ENCODE assay signal across 13 cellular contexts in genomic region chr9:109113892-109114609, GRCh38. TPM values are rescaled to one million over a fixed set of nuclear protein-coding genes. Genes with fewer than 3 reads are reported as not detected.
DNase-seq lines count a peak whose midpoint lies in the region; ATAC-seq, FAIRE-seq and TF ChIP-seq lines count a peak whose summit lies in the region.
"Had no signal": no experiment of that assay in that cellular context is flagged by ENCODE, and none has a peak within 500 bp of the region (broad histone marks: within the 10 kb centered on the region; RNA-seq: fewer than 3 reads in every experiment).

No MANE protein-coding gene starts in this region.

- ATAC-seq in activated naive CD8-positive, alpha-beta T cell treated with anti-CD3 and anti-CD28 coated beads, Interleukin-2, amount 50 U/mL, for 24 hours: no peak
- no peak for ATAC-seq in HG03442 (IDR thresholded peaks at IDR 0.05; ENCODE audit: unreplicated experiment)

- POLR2A ChIA-PET in activated CD4-positive, alpha-beta memory T cell treated with anti-CD3 and anti-CD28 coated beads for 36 hours (lab: Charles Lee): interaction anchor here (1.1 kb wide), 1 partner anchor 12 kb away, joined by 3 read pairs; no protein-coding TSS in a partner anchor
- POLR2A ChIA-PET in activated CD4-positive, alpha-beta memory T cell treated with anti-CD3 and anti-CD28 coated beads, Interleukin-2, amount 10 ng/mL, durations not matched to agents 7 days and 5 days (lab: Charles Lee): no interaction called here

- CTCF ChIA-PET in activated CD4-positive, alpha-beta memory T cell treated with anti-CD3 and anti-CD28 coated beads for 36 hours (lab: Charles Lee): interaction anchor here (0.6 to 1.0 kb wide), 2 partner anchors 17 to 95 kb away, joined by 3 read pairs; no protein-coding TSS in a partner anchor
- CTCF ChIA-PET in activated CD4-positive, alpha-beta memory T cell treated with anti-CD3 and anti-CD28 coated beads, Interleukin-2, amount 10 ng/mL, durations not matched to agents 7 days and 5 days (lab: Charles Lee): no interaction called here

- no peaks in the 10 kb centered on the region for H3K27me3 Mint-ChIP-seq in activated CD4-positive, alpha-beta memory T cell treated with anti-CD3 and anti-CD28 coated beads for 36 hours
- peaks cover 2% of the 10 kb centered on the region for H3K27me3 Mint-ChIP-seq in activated CD4-positive, alpha-beta memory T cell treated with anti-CD3 and anti-CD28 coated beads, Interleukin-2, amount 10 ng/mL, durations not matched to agents 7 days and 5 days
- no peaks in the 10 kb centered on the region for H3K27me3 Mint-ChIP-seq in activated naive CD8-positive, alpha-beta T cell treated with anti-CD3 and anti-CD28 coated beads, Interleukin-2, amount 50 U/mL, for 24 hours

- H3K9me3 ChIP-seq in kidney (ENCODE audit: control insufficient read depth in 1 of 2, low read length in 2 of 2) (no peaks in the 10 kb centered on the region), stomach smooth muscle (ENCODE audit: control insufficient read depth in 2 of 2, low read length in 2 of 2) (no peaks in the 10 kb centered on the region)
- H3K9me3 ChIP-seq: Peyer's patch had no signal

- peak overlapping the region; percentile 78 for H3K27ac Mint-ChIP-seq in activated CD4-positive, alpha-beta memory T cell treated with anti-CD3 and anti-CD28 coated beads for 36 hours
- no peak overlapping the region for H3K27ac Mint-ChIP-seq in activated CD4-positive, alpha-beta memory T cell treated with anti-CD3 and anti-CD28 coated beads, Interleukin-2, amount 10 ng/mL, durations not matched to agents 7 days and 5 days
- peak overlapping the region; percentile 74 for H3K27ac Mint-ChIP-seq in activated naive CD8-positive, alpha-beta T cell treated with anti-CD3 and anti-CD28 coated beads, Interleukin-2, amount 50 U/mL, for 24 hours

- no peak for FAIRE-seq in kidney (lab: Jason Lieb, UNC)
- FAIRE-seq: bronchial epithelial cell had no signal

- no peak for TF ChIP-seq CTCF in kidney (IDR thresholded peaks at IDR 0.05; ENCODE audit: borderline replicate concordance, extremely low read depth, insufficient read depth)

- no peak for DNase-seq in activated CD4-positive, alpha-beta memory T cell treated with anti-CD3 and anti-CD28 coated beads for 36 hours
- DNase-seq in activated CD4-positive, alpha-beta memory T cell treated with anti-CD3 and anti-CD28 coated beads, Interleukin-2, amount 10 ng/mL, durations not matched to agents 7 days and 5 days: no peak
- no peak for DNase-seq in activated naive CD8-positive, alpha-beta T cell treated with anti-CD3 and anti-CD28 coated beads, Interleukin-2, amount 50 U/mL, for 24 hours
- DNase-seq in kidney: no peak
- no peak for DNase-seq in activated CD8-positive, alpha-beta memory T cell treated with anti-CD3 and anti-CD28 coated beads, Interleukin-2, amount 50 U/mL, for 4 hours
- DNase-seq in NCI-H2107 (lab: John Stamatoyannopoulos, UW): no peak
- DNase-seq: activated CD4-positive, alpha-beta T cell treated with anti-CD3 and anti-CD28 coated beads for 4 hours; NCI-H1048; Peyer's patch; stimulated activated CD4-positive, alpha-beta T cell treated with anti-CD3 and anti-CD28 coated beads, Interleukin-1b, Interleukin-23, amount 100 ng/mL, for 48 hours had no signal

- no peaks in the 10 kb centered on the region for H3K9me3 Mint-ChIP-seq in activated CD4-positive, alpha-beta memory T cell treated with anti-CD3 and anti-CD28 coated beads for 36 hours
- no peaks in the 10 kb centered on the region for H3K9me3 Mint-ChIP-seq in activated CD4-positive, alpha-beta memory T cell treated with anti-CD3 and anti-CD28 coated beads, Interleukin-2, amount 10 ng/mL, durations not matched to agents 7 days and 5 days
- H3K9me3 Mint-ChIP-seq in activated naive CD8-positive, alpha-beta T cell treated with anti-CD3 and anti-CD28 coated beads, Interleukin-2, amount 50 U/mL, for 24 hours: no peaks in the 10 kb centered on the region

- H3K36me3 Mint-ChIP-seq in activated CD4-positive, alpha-beta memory T cell treated with anti-CD3 and anti-CD28 coated beads for 36 hours: peaks cover 17% of the 10 kb centered on the region
- H3K36me3 Mint-ChIP-seq in activated CD4-positive, alpha-beta memory T cell treated with anti-CD3 and anti-CD28 coated beads, Interleukin-2, amount 10 ng/mL, durations not matched to agents 7 days and 5 days (ENCODE audit: low read depth): peaks cover 31% of the 10 kb centered on the region
- H3K36me3 Mint-ChIP-seq in activated naive CD8-positive, alpha-beta T cell treated with anti-CD3 and anti-CD28 coated beads, Interleukin-2, amount 50 U/mL, for 24 hours (ENCODE audit: low read depth): peaks cover 27% of the 10 kb centered on the region

- H3K36me3 ChIP-seq in kidney (ENCODE audit: control insufficient read depth in 1 of 2, insufficient read depth in 2 of 2, low read length in 2 of 2): no peaks in the 10 kb centered on the region
- H3K36me3 ChIP-seq in stomach smooth muscle (ENCODE audit: control insufficient read depth in 2 of 2, insufficient read depth in 2 of 2, low read length in 2 of 2): no peaks in the 10 kb centered on the region
- H3K36me3 ChIP-seq: Peyer's patch had no signal

- H3K27ac ChIP-seq in kidney (ENCODE audit: low read depth in 2 of 2, low read length in 2 of 2) (peak overlapping the region; percentile 27 to 72), stomach smooth muscle (ENCODE audit: low read length) (peak overlapping the region; percentile 53)

- H3K4me1 Mint-ChIP-seq in activated CD4-positive, alpha-beta memory T cell treated with anti-CD3 and anti-CD28 coated beads for 36 hours (ENCODE audit: low read depth): peaks cover 83% of the 10 kb centered on the region
- peaks cover 63% of the 10 kb centered on the region for H3K4me1 Mint-ChIP-seq in activated CD4-positive, alpha-beta memory T cell treated with anti-CD3 and anti-CD28 coated beads, Interleukin-2, amount 10 ng/mL, durations not matched to agents 7 days and 5 days
- H3K4me1 Mint-ChIP-seq in activated naive CD8-positive, alpha-beta T cell treated with anti-CD3 and anti-CD28 coated beads, Interleukin-2, amount 50 U/mL, for 24 hours: peaks cover 89% of the 10 kb centered on the region

- H3K27me3 ChIP-seq in stomach smooth muscle (ENCODE audit: control insufficient read depth in 1 of 2, insufficient read depth in 2 of 2, low read length in 2 of 2): no peaks in the 10 kb centered on the region
- H3K27me3 ChIP-seq: Peyer's patch had no signal

- H3K9ac ChIP-seq in kidney (ENCODE audit: low read length in 2 of 2) (no peak overlapping the region), stomach smooth muscle (ENCODE audit: low read length in 2 of 2) (peak overlapping the region; percentile 13 to 39)

- H3K4me3 Mint-ChIP-seq in activated CD4-positive, alpha-beta memory T cell treated with anti-CD3 and anti-CD28 coated beads for 36 hours: no peak overlapping the region
- H3K4me3 Mint-ChIP-seq in activated CD4-positive, alpha-beta memory T cell treated with anti-CD3 and anti-CD28 coated beads, Interleukin-2, amount 10 ng/mL, durations not matched to agents 7 days and 5 days: no peak overlapping the region
- H3K4me3 Mint-ChIP-seq in activated naive CD8-positive, alpha-beta T cell treated with anti-CD3 and anti-CD28 coated beads, Interleukin-2, amount 50 U/mL, for 24 hours: peak overlapping the region; percentile 33

- intact Hi-C loops in activated CD4-positive, alpha-beta memory T cell treated with anti-CD3 and anti-CD28 coated beads for 36 hours (cut with micrococcal nuclease): loop anchor here (1.0 to 10.0 kb wide), 3 partner anchors 22 to 1832 kb away; partner anchors contain the start of gene RAD23B
- intact Hi-C loops in kidney (cut with DNase I): no loop called here

- H3K4me1 ChIP-seq in kidney (ENCODE audit: control insufficient read depth in 1 of 2, insufficient read depth in 1 of 2, low read depth in 1 of 2, low read length in 2 of 2): peaks cover 28 to 49% of the 10 kb centered on the region in 2 donors
- H3K4me1 ChIP-seq in stomach smooth muscle (ENCODE audit: control insufficient read depth, insufficient read depth, low read length): peaks cover 39% of the 10 kb centered on the region

- peak overlapping the region in 1 of 2 donors; percentile 11 for H3K4me3 ChIP-seq in kidney (ENCODE audit: low read length in 2 of 2)
- H3K4me3 ChIP-seq in stomach smooth muscle (ENCODE audit: low read length in 2 of 2): peak overlapping the region; percentile 14 to 40
- H3K4me3 ChIP-seq: Peyer's patch had no signal

RNA-seq across cellular contexts. Expression of gene TMEM245, which starts 5.7 kb away (rescaled TPM):
- total RNA-seq in activated CD4-positive, alpha-beta memory T cell treated with anti-CD3 and anti-CD28 coated beads for 36 hours: 10 to 100 TPM; 23.0 TPM
- 10 to 100 TPM; 33.3 TPM for total RNA-seq in activated CD4-positive, alpha-beta memory T cell treated with anti-CD3 and anti-CD28 coated beads, Interleukin-2, amount 10 ng/mL, durations not matched to agents 7 days and 5 days
- 69.5 TPM for total RNA-seq in kidney
- polyA plus RNA-seq in kidney (ENCODE audit: insufficient read depth, low read depth, low replicate concordance): 23.5 TPM

RNA-seq across cellular contexts. Expression of gene FRRS1L, which starts 53.0 kb away (rescaled TPM):
- not detected for total RNA-seq in activated CD4-positive, alpha-beta memory T cell treated with anti-CD3 and anti-CD28 coated beads for 36 hours
- total RNA-seq in activated CD4-positive, alpha-beta memory T cell treated with anti-CD3 and anti-CD28 coated beads, Interleukin-2, amount 10 ng/mL, durations not matched to agents 7 days and 5 days: not detected
- total RNA-seq in kidney: not detected
- 0.06 TPM for polyA plus RNA-seq in kidney (ENCODE audit: insufficient read depth, low read depth, low replicate concordance)
- total RNA-seq: bronchial epithelial cell had no signal

Comparison
In these comparisons a context has a peak if more than half of its experiments do, and no peak if none do; other contexts are left out.
1. H3K9ac ChIP-seq: peak in stomach smooth muscle (2 of 2); none in kidney (0 of 2).